Comparison of ENCODE assay signal across 21 cellular contexts in genomic region chr14:57402173-57402852, GRCh38. TPM values are rescaled to one million over a fixed set of nuclear protein-coding genes. Genes with fewer than 3 reads are reported as not detected.
DNase-seq lines count a peak whose midpoint lies in the region; ATAC-seq, FAIRE-seq and TF ChIP-seq lines count a peak whose summit lies in the region.
"Had no signal": no experiment of that assay in that cellular context is flagged by ENCODE, and none has a peak within 500 bp of the region (broad histone marks: within the 10 kb centered on the region; RNA-seq: fewer than 3 reads in every experiment).

No MANE protein-coding gene starts in this region.

- POLR2A ChIA-PET in activated CD4-positive, alpha-beta memory T cell treated with anti-CD3 and anti-CD28 coated beads for 36 hours (lab: Charles Lee), result interaction anchor here (2.2 kb wide), 1 partner anchor 11 kb away, joined by 5 read pairs; the partner anchor contains the start of gene NAA30

- H3K27me3 Mint-ChIP-seq in activated naive CD8-positive, alpha-beta T cell, result no peaks in the 10 kb centered on the region
- no peaks in the 10 kb centered on the region for H3K27me3 Mint-ChIP-seq in activated naive CD8-positive, alpha-beta T cell treated with anti-CD3 and anti-CD28 coated beads, Interleukin-2, amount 50 U/mL, for 24 hours
- H3K27me3 Mint-ChIP-seq in activated CD4-positive, alpha-beta memory T cell treated with anti-CD3 and anti-CD28 coated beads for 36 hours, result no peaks in the 10 kb centered on the region

- no peaks in the 10 kb centered on the region for H3K9me3 Mint-ChIP-seq in activated naive CD8-positive, alpha-beta T cell (ENCODE audit: low read depth)
- H3K9me3 Mint-ChIP-seq in activated naive CD8-positive, alpha-beta T cell treated with anti-CD3 and anti-CD28 coated beads, Interleukin-2, amount 50 U/mL, for 24 hours, result no peaks in the 10 kb centered on the region
- no peaks in the 10 kb centered on the region for H3K9me3 Mint-ChIP-seq in activated CD4-positive, alpha-beta memory T cell treated with anti-CD3 and anti-CD28 coated beads for 36 hours
- H3K9me3 Mint-ChIP-seq in stimulated activated effector memory CD8-positive, alpha-beta T cell treated with anti-CD3 and anti-CD28 coated beads, Interleukin-12 subunit alpha, Interleukin-12 subunit beta, amount 100 ng/mL, for 72 hours, result no peaks in the 10 kb centered on the region

- peaks cover 26% of the 10 kb centered on the region for H3K36me3 ChIP-seq in WERI-Rb-1

- DNase-seq in activated naive CD8-positive, alpha-beta T cell treated with anti-CD3 and anti-CD28 coated beads, Interleukin-2, amount 50 U/mL, for 24 hours, result no peak
- no peak for DNase-seq in activated CD4-positive, alpha-beta memory T cell treated with anti-CD3 and anti-CD28 coated beads for 36 hours
- no peak for DNase-seq in stimulated activated effector memory CD8-positive, alpha-beta T cell treated with anti-CD3 and anti-CD28 coated beads, Interleukin-12 subunit alpha, Interleukin-12 subunit beta, amount 100 ng/mL, for 72 hours (ENCODE audit: low spot score in 2 of 2)
- DNase-seq in NCI-H1436 (lab: John Stamatoyannopoulos, UW), result no peak
- DNase-seq in WERI-Rb-1, result no peak
- DNase-seq in NCI-H2196 treated with DMSO at 0.1 percent for 48 hours (lab: John Stamatoyannopoulos, UW; ENCODE audit: unreplicated experiment), result no peak
- DNase-seq: activated CD8-positive, alpha-beta T cell treated with anti-CD3 and anti-CD28 coated beads, Interleukin-2, amount 10 ng/mL, durations not matched to agents 7 days and 5 days; activated effector memory CD4-positive, alpha-beta T cell treated with Interleukin-2 at 50 U/mL for 16 hours; EL; foreskin melanocyte; left cardiac atrium; MV-4-11; NCI-H2029; NCI-H446; RPMI8226; sigmoid colon had no signal

- no peaks in the 10 kb centered on the region for H3K9me3 ChIP-seq in WERI-Rb-1 (ENCODE audit: severe bottlenecking)
- H3K9me3 ChIP-seq: ascending aorta, sigmoid colon had no signal

- no peak for TF ChIP-seq CTCF in WERI-Rb-1 (IDR thresholded peaks at IDR 0.05; ENCODE audit: low read depth, low read length)

- H3K36me3 Mint-ChIP-seq in activated naive CD8-positive, alpha-beta T cell, result peaks cover 5% of the 10 kb centered on the region
- peaks cover 35% of the 10 kb centered on the region for H3K36me3 Mint-ChIP-seq in activated naive CD8-positive, alpha-beta T cell treated with anti-CD3 and anti-CD28 coated beads, Interleukin-2, amount 50 U/mL, for 24 hours (ENCODE audit: low read depth)
- H3K36me3 Mint-ChIP-seq in activated CD4-positive, alpha-beta memory T cell treated with anti-CD3 and anti-CD28 coated beads for 36 hours, result peaks cover 25% of the 10 kb centered on the region
- H3K36me3 Mint-ChIP-seq in stimulated activated effector memory CD8-positive, alpha-beta T cell treated with anti-CD3 and anti-CD28 coated beads, Interleukin-12 subunit alpha, Interleukin-12 subunit beta, amount 100 ng/mL, for 72 hours, result peaks cover 57% of the 10 kb centered on the region

- no peak for ATAC-seq in activated naive CD8-positive, alpha-beta T cell treated with anti-CD3 and anti-CD28 coated beads, Interleukin-2, amount 50 U/mL, for 24 hours
- ATAC-seq in stimulated activated effector memory CD8-positive, alpha-beta T cell treated with anti-CD3 and anti-CD28 coated beads, Interleukin-12 subunit alpha, Interleukin-12 subunit beta, amount 100 ng/mL, for 72 hours, result no peak
- ATAC-seq: activated CD8-positive, alpha-beta T cell treated with anti-CD3 and anti-CD28 coated beads, Interleukin-2, amount 10 ng/mL, durations not matched to agents 7 days and 5 days; left cardiac atrium had no signal

- intact Hi-C loops in activated CD4-positive, alpha-beta memory T cell treated with anti-CD3 and anti-CD28 coated beads for 36 hours (cut with micrococcal nuclease), result no loop called here

- H3K4me1 Mint-ChIP-seq in activated naive CD8-positive, alpha-beta T cell (ENCODE audit: low read depth), result peaks cover 41% of the 10 kb centered on the region
- H3K4me1 Mint-ChIP-seq in activated naive CD8-positive, alpha-beta T cell treated with anti-CD3 and anti-CD28 coated beads, Interleukin-2, amount 50 U/mL, for 24 hours, result peaks cover 12% of the 10 kb centered on the region
- H3K4me1 Mint-ChIP-seq in activated CD4-positive, alpha-beta memory T cell treated with anti-CD3 and anti-CD28 coated beads for 36 hours (ENCODE audit: low read depth), result peaks cover 40% of the 10 kb centered on the region
- peaks cover 31% of the 10 kb centered on the region for H3K4me1 Mint-ChIP-seq in stimulated activated effector memory CD8-positive, alpha-beta T cell treated with anti-CD3 and anti-CD28 coated beads, Interleukin-12 subunit alpha, Interleukin-12 subunit beta, amount 100 ng/mL, for 72 hours

- no peak overlapping the region for H3K4me3 ChIP-seq in WERI-Rb-1 (ENCODE audit: low read depth, low read length)
- H3K4me3 ChIP-seq: ascending aorta, sigmoid colon had no signal

- CTCF ChIA-PET in activated CD4-positive, alpha-beta memory T cell treated with anti-CD3 and anti-CD28 coated beads for 36 hours (lab: Charles Lee), result no interaction called here

- H3K27me3 ChIP-seq in WERI-Rb-1 (ENCODE audit: insufficient read depth, low read depth, severe bottlenecking), result no peaks in the 10 kb centered on the region
- H3K27me3 ChIP-seq: ascending aorta, sigmoid colon had no signal

- FAIRE-seq in islet of Langerhans (lab: Jason Lieb, UNC), result peak; percentile 60
- FAIRE-seq: H54 had no signal

- peak overlapping the region; percentile 28 for H3K27ac Mint-ChIP-seq in activated naive CD8-positive, alpha-beta T cell
- no peak overlapping the region for H3K27ac Mint-ChIP-seq in activated naive CD8-positive, alpha-beta T cell treated with anti-CD3 and anti-CD28 coated beads, Interleukin-2, amount 50 U/mL, for 24 hours
- no peak overlapping the region for H3K27ac Mint-ChIP-seq in activated CD4-positive, alpha-beta memory T cell treated with anti-CD3 and anti-CD28 coated beads for 36 hours
- peak overlapping the region; percentile 36 for H3K27ac Mint-ChIP-seq in stimulated activated effector memory CD8-positive, alpha-beta T cell treated with anti-CD3 and anti-CD28 coated beads, Interleukin-12 subunit alpha, Interleukin-12 subunit beta, amount 100 ng/mL, for 72 hours
- H3K27ac Mint-ChIP-seq: activated CD8-positive, alpha-beta T cell treated with anti-CD3 and anti-CD28 coated beads, Interleukin-2, amount 10 ng/mL, durations not matched to agents 7 days and 5 days had no signal

- H3K4me3 Mint-ChIP-seq in activated naive CD8-positive, alpha-beta T cell, result no peak overlapping the region
- H3K4me3 Mint-ChIP-seq in activated naive CD8-positive, alpha-beta T cell treated with anti-CD3 and anti-CD28 coated beads, Interleukin-2, amount 50 U/mL, for 24 hours, result no peak overlapping the region
- peak overlapping the region; percentile 55 for H3K4me3 Mint-ChIP-seq in activated CD4-positive, alpha-beta memory T cell treated with anti-CD3 and anti-CD28 coated beads for 36 hours
- peak overlapping the region; percentile 17 for H3K4me3 Mint-ChIP-seq in stimulated activated effector memory CD8-positive, alpha-beta T cell treated with anti-CD3 and anti-CD28 coated beads, Interleukin-12 subunit alpha, Interleukin-12 subunit beta, amount 100 ng/mL, for 72 hours
- H3K4me3 Mint-ChIP-seq: activated CD8-positive, alpha-beta T cell treated with anti-CD3 and anti-CD28 coated beads, Interleukin-2, amount 10 ng/mL, durations not matched to agents 7 days and 5 days had no signal

- H3K27ac ChIP-seq in WERI-Rb-1, result no peak overlapping the region
- H3K27ac ChIP-seq: ascending aorta, HL-60, sigmoid colon had no signal

RNA-seq across cellular contexts. Expression of gene NAA30, which starts 11.9 kb away (rescaled TPM):
- total RNA-seq in activated CD4-positive, alpha-beta memory T cell treated with anti-CD3 and anti-CD28 coated beads for 36 hours, result 10 to 100 TPM; 14.4 to 16.9 TPM

Comparison
In these comparisons a context has a peak if more than half of its experiments do, and no peak if none do; other contexts are left out.
1. H3K27ac Mint-ChIP-seq: peak in activated naive CD8-positive, alpha-beta T cell (single experiment) and stimulated activated effector memory CD8-positive, alpha-beta T cell treated with anti-CD3 and anti-CD28 coated beads, Interleukin-12 subunit alpha, Interleukin-12 subunit beta, amount 100 ng/mL, for 72 hours (single experiment); none in activated naive CD8-positive, alpha-beta T cell treated with anti-CD3 and anti-CD28 coated beads, Interleukin-2, amount 50 U/mL, for 24 hours (single experiment) and activated CD4-positive, alpha-beta memory T cell treated with anti-CD3 and anti-CD28 coated beads for 36 hours (single experiment).
2. H3K4me3 Mint-ChIP-seq: peak in activated CD4-positive, alpha-beta memory T cell treated with anti-CD3 and anti-CD28 coated beads for 36 hours (single experiment) and stimulated activated effector memory CD8-positive, alpha-beta T cell treated with anti-CD3 and anti-CD28 coated beads, Interleukin-12 subunit alpha, Interleukin-12 subunit beta, amount 100 ng/mL, for 72 hours (single experiment); none in activated naive CD8-positive, alpha-beta T cell (single experiment) and activated naive CD8-positive, alpha-beta T cell treated with anti-CD3 and anti-CD28 coated beads, Interleukin-2, amount 50 U/mL, for 24 hours (single experiment).